8 cellular contexts compared by ENCODE assay signal in genomic region chr1:179809506-179810366, GRCh38.
DNase-seq lines count a peak whose midpoint lies in the region; ATAC-seq, FAIRE-seq and TF ChIP-seq lines count a peak whose summit lies in the region.

No MANE protein-coding gene starts in this region.

- H3K4me3 Mint-ChIP-seq in WTC11: no peak overlapping the region

- H3K9me3 Mint-ChIP-seq in WTC11: no peaks in the 10 kb centered on the region

- no peaks in the 10 kb centered on the region for H3K36me3 Mint-ChIP-seq in WTC11

- DNase-seq in A172 (ENCODE audit: low spot score): peak; percentile 81
- peak; percentile 74 for DNase-seq in NCI-H2171 treated with DMSO at 0.1 percent for 48 hours (lab: John Stamatoyannopoulos, UW)
- peak; percentile 75 for DNase-seq in WTC11 (ENCODE audit: low spot score)
- DNase-seq in bronchial epithelial cell (ENCODE audit: low read depth): peak; percentile 69
- DNase-seq in kidney glomerular epithelial cell (lab: John Stamatoyannopoulos, UW): peak; percentile 57
- DNase-seq in stimulated activated CD4-positive, alpha-beta T cell treated with anti-CD3 and anti-CD28 coated beads, Interleukin-2, amount 100 ng/mL, for 48 hours: peak; percentile 53 to 65

- H3K4me3 ChIP-seq in bronchial epithelial cell (ENCODE audit: low read depth, low read length): no peak overlapping the region

- POLR2A ChIA-PET in WTC11 (lab: Charles Lee): interaction anchor here (0.6 to 1.2 kb wide), 3 partner anchors 103 to 611 kb away, joined by 3 to 9 read pairs (median 4); no protein-coding TSS in a partner anchor

- ATAC-seq in GM18508 (IDR thresholded peaks at IDR 0.05; ENCODE audit: insufficient read depth, unreplicated experiment) (peak; percentile 75), HG03135 (IDR thresholded peaks at IDR 0.05; ENCODE audit: unreplicated experiment) (peak; percentile 75), WTC11 (peak; percentile 75)

- H3K27ac Mint-ChIP-seq in WTC11: no peak overlapping the region

- TF ChIP-seq CTCF in WTC11 (IDR thresholded peaks at IDR 0.05) (peak; percentile 95), bronchial epithelial cell (IDR thresholded peaks at IDR 0.05; ENCODE audit: insufficient read depth, low read length, severe bottlenecking) (peak; percentile 89)

- H3K27me3 ChIP-seq in bronchial epithelial cell (ENCODE audit: control insufficient read depth, insufficient read depth, low read length): peaks cover 2% of the 10 kb centered on the region

- FAIRE-seq in bronchial epithelial cell (lab: Jason Lieb, UNC): peak; percentile 18

- CTCF ChIA-PET in WTC11 (lab: Charles Lee): interaction anchor here (0.5 to 14.7 kb wide), 63 partner anchors 9 to 727 kb away, joined by 3 to 914 read pairs (median 5); partner anchors contain the start of genes CEP350, FAM163A, NPHS2 and SOAT1

- no peaks in the 10 kb centered on the region for H3K4me1 Mint-ChIP-seq in WTC11

- peaks cover 6% of the 10 kb centered on the region for H3K27me3 Mint-ChIP-seq in WTC11 (ENCODE audit: low read depth)

- H3K36me3 ChIP-seq in bronchial epithelial cell (ENCODE audit: control insufficient read depth, insufficient read depth, low read length): no peaks in the 10 kb centered on the region

TF ChIP-seq in WTC11, 78 proteins besides CTCF, POLR2A, EP300 and RAD21:
- no peak for TF ChIP-seq ZNF121 (CRISPR knock-in tag; IDR thresholded peaks at IDR 0.05)
- TF ChIP-seq TCF7 (CRISPR knock-in tag; IDR thresholded peaks at IDR 0.05; ENCODE audit: low read depth): no peak
- TF ChIP-seq NFATC4 (CRISPR knock-in tag; IDR thresholded peaks at IDR 0.05): no peak
- TF ChIP-seq STAT6 (CRISPR knock-in tag; conservative IDR thresholded peaks at IDR 0.05; ENCODE audit: low read depth): no peak
- no peak for TF ChIP-seq ZNF512 (CRISPR knock-in tag; IDR thresholded peaks at IDR 0.05; ENCODE audit: borderline replicate concordance)
- TF ChIP-seq CREM (CRISPR knock-in tag; IDR thresholded peaks at IDR 0.05): no peak
- no peak for TF ChIP-seq NR1H2 (CRISPR knock-in tag; IDR thresholded peaks at IDR 0.05)
- no peak for TF ChIP-seq USF2 (CRISPR knock-in tag; IDR thresholded peaks at IDR 0.05)
- TF ChIP-seq, protein P1, sequence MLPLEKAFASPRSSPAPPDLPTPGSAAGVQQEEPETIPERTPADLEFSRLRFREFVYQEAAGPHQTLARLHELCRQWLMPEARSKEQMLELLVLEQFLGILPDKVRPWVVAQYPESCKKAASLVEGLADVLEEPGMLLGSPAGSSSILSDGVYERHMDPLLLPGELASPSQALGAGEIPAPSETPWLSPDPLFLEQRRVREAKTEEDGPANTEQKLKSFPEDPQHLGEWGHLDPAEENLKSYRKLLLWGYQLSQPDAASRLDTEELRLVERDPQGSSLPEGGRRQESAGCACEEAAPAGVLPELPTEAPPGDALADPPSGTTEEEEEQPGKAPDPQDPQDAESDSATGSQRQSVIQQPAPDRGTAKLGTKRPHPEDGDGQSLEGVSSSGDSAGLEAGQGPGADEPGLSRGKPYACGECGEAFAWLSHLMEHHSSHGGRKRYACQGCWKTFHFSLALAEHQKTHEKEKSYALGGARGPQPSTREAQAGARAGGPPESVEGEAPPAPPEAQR (CRISPR knock-in tag; IDR thresholded peaks at IDR 0.05): no peak
- TF ChIP-seq PRRX2 (CRISPR knock-in tag; IDR thresholded peaks at IDR 0.05): no peak
- TF ChIP-seq TEAD4 (CRISPR knock-in tag; IDR thresholded peaks at IDR 0.05): no peak
- TF ChIP-seq ZNF281 (CRISPR knock-in tag; IDR thresholded peaks at IDR 0.05): no peak
- TF ChIP-seq MYBL2 (CRISPR knock-in tag; IDR thresholded peaks at IDR 0.05): no peak
- no peak for TF ChIP-seq ESRRA (CRISPR knock-in tag; IDR thresholded peaks at IDR 0.05; ENCODE audit: borderline replicate concordance)
- no peak for TF ChIP-seq ERG (CRISPR knock-in tag; IDR thresholded peaks at IDR 0.05)
- TF ChIP-seq, protein P2, sequence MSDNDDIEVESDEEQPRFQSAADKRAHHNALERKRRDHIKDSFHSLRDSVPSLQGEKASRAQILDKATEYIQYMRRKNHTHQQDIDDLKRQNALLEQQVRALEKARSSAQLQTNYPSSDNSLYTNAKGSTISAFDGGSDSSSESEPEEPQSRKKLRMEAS (CRISPR knock-in tag; IDR thresholded peaks at IDR 0.05): no peak
- TF ChIP-seq NFYB (CRISPR knock-in tag; conservative IDR thresholded peaks at IDR 0.05; ENCODE audit: low read depth): no peak
- no peak for TF ChIP-seq ZMAT4 (CRISPR knock-in tag; IDR thresholded peaks at IDR 0.05)
- TF ChIP-seq NFE2L1 (CRISPR knock-in tag; IDR thresholded peaks at IDR 0.05): no peak
- no peak for TF ChIP-seq ZNF317 (CRISPR knock-in tag; IDR thresholded peaks at IDR 0.05; ENCODE audit: borderline replicate concordance, low read depth)
